8 cellular contexts compared by ENCODE assay signal in the genomic region with DNA sequence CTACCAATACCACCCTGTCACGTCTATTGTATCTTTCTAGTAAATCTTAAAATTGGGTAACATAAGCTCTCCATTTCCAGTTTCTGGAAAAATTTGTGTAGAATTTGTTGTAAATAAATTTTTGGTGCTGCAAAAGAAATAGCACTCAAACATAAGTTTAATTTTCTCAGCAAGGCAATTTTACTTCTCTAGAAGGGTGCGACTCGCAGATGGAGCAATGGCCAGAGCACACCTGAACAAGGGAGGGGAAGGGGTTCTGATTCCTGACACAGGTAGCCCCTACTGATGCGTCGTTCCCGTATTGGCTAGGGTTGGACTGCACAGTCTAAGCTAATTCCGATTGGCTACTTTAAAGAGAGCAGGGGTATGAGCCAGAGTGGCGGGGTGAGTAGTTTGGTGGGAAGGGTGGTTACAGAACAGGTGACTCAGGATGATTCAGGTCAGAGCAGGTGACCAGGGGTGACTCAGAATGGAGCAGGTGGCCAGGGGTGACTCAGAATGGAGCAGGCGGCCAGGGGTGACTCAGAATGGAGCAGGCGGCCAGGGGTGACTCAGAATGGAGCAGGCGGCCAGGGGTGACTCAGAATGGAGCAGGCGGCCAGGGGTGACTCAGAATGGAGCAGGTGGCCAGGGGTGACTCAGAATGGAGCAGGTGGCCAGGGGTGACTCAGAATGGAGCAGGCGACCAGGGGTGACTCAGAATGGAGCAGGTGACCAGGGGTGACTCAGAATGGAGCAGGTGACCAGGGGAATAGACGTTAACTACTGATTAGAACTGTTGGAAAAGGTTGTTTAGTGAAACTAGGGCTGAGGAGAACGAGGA. TPM values are rescaled to one million over a fixed set of nuclear protein-coding genes. Genes with fewer than 3 reads are reported as not detected.
A peak's percentile ranks its signal among the peaks of the same experiment; 100 is the strongest.
DNase-seq lines count a peak whose midpoint lies in the region; ATAC-seq and TF ChIP-seq lines count a peak whose summit lies in the region.
"Not testable (repeated sequence)": the region's sequence is repeated elsewhere in the genome, so short reads cannot be mapped to it uniquely, and the experiment has no call there.

No MANE protein-coding gene starts in this region.

- not testable (repeated sequence) for H3K27me3 ChIP-seq in DND-41 (ENCODE audit: insufficient read depth, low read length, poor library complexity); hepatocyte

- not testable (repeated sequence) for H3K9me3 ChIP-seq in DND-41 (ENCODE audit: insufficient read depth, low read length, severe bottlenecking); hepatocyte (ENCODE audit: low read depth)

- H3K9me2 ChIP-seq in hepatocyte (replicated peaks; ENCODE audit: insufficient read depth): not testable (repeated sequence)

- not testable (repeated sequence) for H3K9me3 Mint-ChIP-seq in activated CD8-positive, alpha-beta memory T cell treated with anti-CD3 and anti-CD28 coated beads, Interleukin-2, amount 10 ng/mL, durations not matched to agents 7 days and 5 days (ENCODE audit: low read depth); stimulated activated memory B cell treated with anti-CD40 and anti-IgM and Interleukin-4, amounts not matched to agents 10 μg/mL and 1 μg/mL and 100 μg/mL, for 72 hours

- H3K4me1 Mint-ChIP-seq in activated CD8-positive, alpha-beta memory T cell treated with anti-CD3 and anti-CD28 coated beads, Interleukin-2, amount 10 ng/mL, durations not matched to agents 7 days and 5 days; stimulated activated memory B cell treated with anti-CD40 and anti-IgM and Interleukin-4, amounts not matched to agents 10 μg/mL and 1 μg/mL and 100 μg/mL, for 72 hours: not testable (repeated sequence)

- H3K4me3 ChIP-seq in DND-41 (ENCODE audit: low read depth in 1 of 2, low read length in 2 of 2); hepatocyte: not testable (repeated sequence)

- not testable (repeated sequence) for H3K4me2 ChIP-seq in DND-41 (ENCODE audit: insufficient read depth, low read length); hepatocyte

- not testable (repeated sequence) for H3K9ac ChIP-seq in DND-41 (ENCODE audit: low read depth, low read length)

- TF ChIP-seq CTCF in DND-41 (IDR thresholded peaks at IDR 0.05; ENCODE audit: borderline replicate concordance, extremely low read depth, low read length, poor library complexity, severe bottlenecking); hepatocyte (IDR thresholded peaks at IDR 0.05; ENCODE audit: poor library complexity): not testable (repeated sequence)

- H3K4me1 ChIP-seq in DND-41 (ENCODE audit: insufficient read depth, low read length); hepatocyte (ENCODE audit: insufficient read depth): not testable (repeated sequence)

- H3K27me3 Mint-ChIP-seq in activated CD8-positive, alpha-beta memory T cell treated with anti-CD3 and anti-CD28 coated beads, Interleukin-2, amount 10 ng/mL, durations not matched to agents 7 days and 5 days: not testable (repeated sequence)
- H3K27me3 Mint-ChIP-seq in stimulated activated memory B cell treated with anti-CD40 and anti-IgM and Interleukin-4, amounts not matched to agents 10 μg/mL and 1 μg/mL and 100 μg/mL, for 72 hours: peaks cover 45% of the 10 kb centered on the region

- not testable (repeated sequence) for H3K27ac ChIP-seq in DND-41 (ENCODE audit: low read length)
- peak overlapping the region; percentile 83 for H3K27ac ChIP-seq in caudate nucleus (ENCODE audit: low read depth, low read length)
- H3K27ac ChIP-seq in hepatocyte: peak overlapping the region; percentile 15

- intact Hi-C loops in posterior vena cava (cut with DNase I): not testable (repeated sequence)

- CTCF ChIA-PET in activated CD8-positive, alpha-beta memory T cell treated with anti-CD3 and anti-CD28 coated beads, Interleukin-2, amount 10 ng/mL, durations not matched to agents 7 days and 5 days (lab: Charles Lee): interaction anchor here (0.8 kb wide), 1 partner anchor 115 kb away, joined by 3 read pairs; no protein-coding TSS in a partner anchor

- H3K79me2 ChIP-seq in DND-41 (ENCODE audit: insufficient read depth, low read length); hepatocyte: not testable (repeated sequence)

- DNase-seq in DND-41 (peak; percentile 45), HT-29 (ENCODE audit: low spot score) (peak; percentile 23), RKO (ENCODE audit: low spot score) (peak; percentile 75), caudate nucleus (lab: John Stamatoyannopoulos, UW) (peak in 47 of 61 donors; percentile 2 to 99 (median 56)), hepatocyte (ENCODE audit: low spot score) (peak; percentile 96), posterior vena cava (ENCODE audit: low spot score) (peak; percentile 96)
- DNase-seq in activated CD8-positive, alpha-beta memory T cell treated with anti-CD3 and anti-CD28 coated beads, Interleukin-2, amount 10 ng/mL, durations not matched to agents 7 days and 5 days: peak; percentile 98

- not testable (repeated sequence) for H3K36me3 ChIP-seq in DND-41 (ENCODE audit: insufficient read depth, low read length); hepatocyte (replicated peaks; ENCODE audit: insufficient read depth, low read depth)

- H4K20me1 ChIP-seq in DND-41 (ENCODE audit: insufficient read depth, low read length); hepatocyte (ENCODE audit: insufficient read depth, poor library complexity, severe bottlenecking): not testable (repeated sequence)

- WGBS in hepatocyte (ENCODE audit: low lambda C conversion rate, missing lambda C conversion rate): 78% methylated on average over 15 of the region's 15 CpGs

- H3K27ac Mint-ChIP-seq in activated CD8-positive, alpha-beta memory T cell treated with anti-CD3 and anti-CD28 coated beads, Interleukin-2, amount 10 ng/mL, durations not matched to agents 7 days and 5 days: peak overlapping the region; percentile 82
- H3K27ac Mint-ChIP-seq in stimulated activated memory B cell treated with anti-CD40 and anti-IgM and Interleukin-4, amounts not matched to agents 10 μg/mL and 1 μg/mL and 100 μg/mL, for 72 hours: peak overlapping the region; percentile 24

- H3K36me3 Mint-ChIP-seq in activated CD8-positive, alpha-beta memory T cell treated with anti-CD3 and anti-CD28 coated beads, Interleukin-2, amount 10 ng/mL, durations not matched to agents 7 days and 5 days; stimulated activated memory B cell treated with anti-CD40 and anti-IgM and Interleukin-4, amounts not matched to agents 10 μg/mL and 1 μg/mL and 100 μg/mL, for 72 hours: not testable (repeated sequence)

- not testable (repeated sequence) for ATAC-seq in DND-41 (ENCODE audit: insufficient read depth, low read depth)
- peak; percentile 75 for ATAC-seq in activated CD8-positive, alpha-beta memory T cell treated with anti-CD3 and anti-CD28 coated beads, Interleukin-2, amount 10 ng/mL, durations not matched to agents 7 days and 5 days
- ATAC-seq in stimulated activated memory B cell treated with anti-CD40 and anti-IgM and Interleukin-4, amounts not matched to agents 10 μg/mL and 1 μg/mL and 100 μg/mL, for 72 hours: peak; percentile 45

- H2AFZ ChIP-seq in DND-41 (ENCODE audit: low read depth, low read length); hepatocyte: not testable (repeated sequence)

- H3K4me3 Mint-ChIP-seq in activated CD8-positive, alpha-beta memory T cell treated with anti-CD3 and anti-CD28 coated beads, Interleukin-2, amount 10 ng/mL, durations not matched to agents 7 days and 5 days; stimulated activated memory B cell treated with anti-CD40 and anti-IgM and Interleukin-4, amounts not matched to agents 10 μg/mL and 1 μg/mL and 100 μg/mL, for 72 hours: not testable (repeated sequence)

RNA-seq across cellular contexts. Expression of a gene that starts 32.0 kb away (rescaled TPM):
- not detected in 2 replicates for total RNA-seq in HT-29 (2014; rRNA removed; shearing (Covaris generic))
- total RNA-seq in activated CD8-positive, alpha-beta memory T cell treated with anti-CD3 and anti-CD28 coated beads, Interleukin-2, amount 10 ng/mL, durations not matched to agents 7 days and 5 days: under 1 TPM; 0.38 to 0.52 TPM
- total RNA-seq in hepatocyte: 57.3 and 72.8 TPM in 2 replicates
- 53.8 and 58.8 TPM in 2 replicates for polyA plus RNA-seq in hepatocyte
- total RNA-seq in posterior vena cava: 100 to 1,000 TPM; 122 to 189 TPM

RNA-seq across cellular contexts. Expression of a gene that starts 45.5 kb away (rescaled TPM):
- 2.6 and 5.3 TPM in 2 replicates for total RNA-seq in HT-29 (2014; rRNA removed; shearing (Covaris generic))
- 1 to 10 TPM; 6.3 to 9.7 TPM for total RNA-seq in activated CD8-positive, alpha-beta memory T cell treated with anti-CD3 and anti-CD28 coated beads, Interleukin-2, amount 10 ng/mL, durations not matched to agents 7 days and 5 days
- total RNA-seq in hepatocyte: 13.4 and 15.5 TPM in 2 replicates
- polyA plus RNA-seq in hepatocyte: 12.2 and 13.0 TPM in 2 replicates
- 10 to 100 TPM; 13.7 to 15.7 TPM for total RNA-seq in posterior vena cava

Comparison
In these comparisons a context has a peak if more than half of its experiments do, and no peak if none do; other contexts are left out.
1. DNase-seq: peak in every context shown above with its lines; median percentile 98 in activated CD8-positive, alpha-beta memory T cell treated with anti-CD3 and anti-CD28 coated beads, Interleukin-2, amount 10 ng/mL, durations not matched to agents 7 days and 5 days; 96 in hepatocyte; 96 in posterior vena cava; 75 in RKO; 56 in caudate nucleus; 45 in DND-41; 23 in HT-29.
2. RNA of a gene that starts 32.0 kb away (total RNA-seq): 122 to 189 TPM in posterior vena cava and 57.3 to 72.8 TPM in hepatocyte; 0.38 to 0.52 TPM in activated CD8-positive, alpha-beta memory T cell treated with anti-CD3 and anti-CD28 coated beads, Interleukin-2, amount 10 ng/mL, durations not matched to agents 7 days and 5 days and not detected in HT-29; every median in the first group is over 10 times any median in the second.